Comparison of ENCODE assay signal across 8 cellular contexts in the genomic region with DNA sequence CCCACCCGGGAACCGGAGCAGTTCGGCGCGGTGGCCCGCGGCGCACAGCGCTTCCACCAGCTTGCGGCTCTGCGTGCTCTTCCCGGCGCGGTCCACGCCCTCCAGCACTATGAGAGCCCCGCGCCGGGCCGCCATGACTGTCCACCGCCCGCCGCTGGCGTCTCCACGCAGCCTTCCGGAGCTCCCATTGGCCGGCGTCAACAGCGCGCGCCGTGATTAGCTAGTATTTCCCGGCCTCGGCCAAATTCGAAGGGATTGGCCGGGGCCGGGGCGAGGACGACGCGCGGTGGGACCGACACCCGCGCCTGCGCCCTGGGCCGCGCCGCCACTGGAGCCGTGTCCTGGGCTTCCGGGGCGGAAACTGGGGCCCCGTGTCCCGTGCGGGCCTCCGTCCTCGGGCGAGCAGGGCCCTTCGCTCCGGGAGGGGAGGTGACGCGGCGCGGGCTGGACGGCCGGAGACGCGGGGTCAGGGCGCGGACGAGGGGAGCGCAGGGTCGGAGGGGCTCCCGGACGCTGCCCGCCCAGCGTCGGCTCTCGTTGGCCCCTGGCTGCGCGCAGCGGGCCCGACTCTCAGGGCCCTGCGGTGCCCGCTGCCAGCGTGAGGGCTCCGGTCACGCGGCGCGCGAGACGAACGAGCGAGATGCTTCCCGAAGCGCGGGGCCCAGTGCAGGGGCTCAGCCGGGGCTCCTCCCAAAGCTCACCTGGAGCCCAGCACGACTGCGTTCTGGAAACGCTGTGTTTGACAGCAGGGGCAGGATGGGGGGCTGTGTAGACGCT. TPM values are rescaled to one million over a fixed set of nuclear protein-coding genes. Genes with fewer than 3 reads are reported as not detected.
A peak's percentile ranks its signal among the peaks of the same experiment; 100 is the strongest.
DNase-seq lines count a peak whose midpoint lies in the region; ATAC-seq and TF ChIP-seq lines count a peak whose summit lies in the region.

TSS of gene DTYMK (minus strand) at position 167 of the 777 bp plus-strand sequence. CDS start at position 135, 32 bp downstream.

- peaks cover 32% of the 10 kb centered on the region for H3K4me1 Mint-ChIP-seq in activated CD4-positive, alpha-beta T cell treated with anti-CD3 and anti-CD28 coated beads for 36 hours
- peaks cover 22% of the 10 kb centered on the region for H3K4me1 Mint-ChIP-seq in chondrocyte (ENCODE audit: low read depth)

- H3K27ac Mint-ChIP-seq in activated CD4-positive, alpha-beta T cell treated with anti-CD3 and anti-CD28 coated beads for 36 hours = peak within 1 kb of the TSS; percentile 96
- H3K27ac Mint-ChIP-seq in chondrocyte (ENCODE audit: unreplicated experiment) = peak within 1 kb of the TSS; percentile 95

- H3K4me3 Mint-ChIP-seq in activated CD4-positive, alpha-beta T cell treated with anti-CD3 and anti-CD28 coated beads for 36 hours = peak within 1 kb of the TSS; percentile 98
- H3K4me3 Mint-ChIP-seq in chondrocyte (ENCODE audit: unreplicated experiment) = peak within 1 kb of the TSS; percentile 92

- DNase-seq in Ammon's horn (ENCODE audit: low spot score) (peak; percentile 96), GM19238 (ENCODE audit: insufficient read length, low spot score) (peak; percentile 99), NCI-H524 (lab: John Stamatoyannopoulos, UW) (peak; percentile 80 to 93), chondrocyte (ENCODE audit: low spot score) (peak; percentile 98), kidney glomerular epithelial cell (lab: John Stamatoyannopoulos, UW) (peak; percentile 92)
- DNase-seq in activated CD4-positive, alpha-beta T cell treated with anti-CD3 and anti-CD28 coated beads for 36 hours = peak; percentile 98
- DNase-seq in stimulated activated CD4-positive, alpha-beta T cell treated with anti-CD3 and anti-CD28 coated beads, Interleukin-1b, Interleukin-23, amount 100 ng/mL, for 1 hour (ENCODE audit: low read depth in 2 of 2) = peak; percentile 85

- no peaks in the 10 kb centered on the region for H3K9me3 Mint-ChIP-seq in activated CD4-positive, alpha-beta T cell treated with anti-CD3 and anti-CD28 coated beads for 36 hours (ENCODE audit: low read depth)
- H3K9me3 Mint-ChIP-seq in chondrocyte (ENCODE audit: low read depth) = no peaks in the 10 kb centered on the region

- peak; percentile 87 for ATAC-seq in HG03439 (IDR thresholded peaks at IDR 0.05; ENCODE audit: unreplicated experiment)
- peak; percentile 96 for ATAC-seq in activated CD4-positive, alpha-beta T cell treated with anti-CD3 and anti-CD28 coated beads for 36 hours

- TF ChIP-seq CTCF in chondrocyte (IDR thresholded peaks at IDR 0.05) = no peak

- CTCF ChIA-PET in activated CD4-positive, alpha-beta T cell treated with anti-CD3 and anti-CD28 coated beads for 36 hours (lab: Charles Lee) = interaction anchor here (0.5 to 3.6 kb wide), 7 partner anchors 14 to 367 kb away, joined by 3 to 33 read pairs (median 4); partner anchors contain the start of gene ING5

- POLR2A ChIA-PET in activated CD4-positive, alpha-beta T cell treated with anti-CD3 and anti-CD28 coated beads for 36 hours (lab: Charles Lee) = interaction anchor here (0.6 to 3.6 kb wide), 7 partner anchors 12 to 192 kb away, joined by 3 to 31 read pairs (median 5); partner anchors contain the start of genes ATG4B, ING5 and THAP4

- H3K27me3 Mint-ChIP-seq in activated CD4-positive, alpha-beta T cell treated with anti-CD3 and anti-CD28 coated beads for 36 hours = no peaks in the 10 kb centered on the region
- H3K27me3 Mint-ChIP-seq in chondrocyte (ENCODE audit: low read depth) = no peaks in the 10 kb centered on the region

- intact Hi-C loops in activated CD4-positive, alpha-beta T cell treated with anti-CD3 and anti-CD28 coated beads for 36 hours (cut with DNase I, micrococcal nuclease) = loop anchor here (1.0 to 10.0 kb wide), 16 partner anchors 8 to 1120 kb away; partner anchors contain the start of genes ATG4B (in 2 of the 2), HDLBP (in 2 of the 2), SEPTIN2 (in 2 of the 2) and THAP4 (in 2 of the 2)

- H3K36me3 Mint-ChIP-seq in activated CD4-positive, alpha-beta T cell treated with anti-CD3 and anti-CD28 coated beads for 36 hours (ENCODE audit: low read depth) = peaks cover 50% of the 10 kb centered on the region
- H3K36me3 Mint-ChIP-seq in chondrocyte (ENCODE audit: low read depth) = peaks cover 1% of the 10 kb centered on the region

RNA-seq across cellular contexts. Expression of gene DTYMK, which starts in this region (rescaled TPM):
- total RNA-seq in activated CD4-positive, alpha-beta T cell treated with anti-CD3 and anti-CD28 coated beads for 36 hours = 10 to 100 TPM; 79.8 to 93.1 TPM
- 22.7 to 32.7 TPM (median 23.1 TPM) in 3 replicates for total RNA-seq in chondrocyte

Comparison
In these comparisons a context has a peak if more than half of its experiments do, and no peak if none do; other contexts are left out.
1. Peak in every context shown above with its lines: DNase-seq and ATAC-seq.